In genomic region chr19:42407085-42407815, GRCh38 we compare ENCODE assay signal across 18 cellular contexts. TPM values are rescaled to one million over a fixed set of nuclear protein-coding genes. Genes with fewer than 3 reads are reported as not detected.
A peak's percentile ranks its signal among the peaks of the same experiment; 100 is the strongest.
DNase-seq lines count a peak whose midpoint lies in the region; ATAC-seq lines count a peak whose summit lies in the region.
"Had no signal": no experiment of that assay in that cellular context is flagged by ENCODE, and none has a peak within 500 bp of the region (broad histone marks: within the 10 kb centered on the region; RNA-seq: fewer than 3 reads in every experiment).

No MANE protein-coding gene starts in this region.

- intact Hi-C loops in right cardiac atrium (cut with DNase I) (no loop called here), Right ventricle myocardium inferior (cut with DNase I) (no loop called here)

- ATAC-seq in right cardiac atrium, result no peak
- ATAC-seq in Right ventricle myocardium inferior, result no peak
- no peak for ATAC-seq in HG03342 (IDR thresholded peaks at IDR 0.05; ENCODE audit: unreplicated experiment)
- ATAC-seq: HCT116 had no signal

- H3K27ac ChIP-seq in right cardiac atrium (ENCODE audit: low read length) (no peak overlapping the region), neuronal stem cell (replicated peaks; ENCODE audit: low read length) (no peak overlapping the region)
- H3K27ac ChIP-seq: BLaER1, HL-60 had no signal

- H2AK5ac ChIP-seq in neuronal stem cell (ENCODE audit: low read depth, low read length), result peak overlapping the region; percentile 46

- H2BK5ac ChIP-seq in neuronal stem cell (ENCODE audit: low read length), result peak overlapping the region; percentile 82

- peak overlapping the region; percentile 73 for H3K23ac ChIP-seq in neuronal stem cell (ENCODE audit: low read depth, low read length, poor library complexity)

- peaks cover 10% of the 10 kb centered on the region for H3K79me1 ChIP-seq in neuronal stem cell (ENCODE audit: low read depth, low read length)

- no peak overlapping the region for H4K91ac ChIP-seq in neuronal stem cell (ENCODE audit: low read depth, low read length, poor library complexity)

- H3K4me2 ChIP-seq in neuronal stem cell (ENCODE audit: insufficient read depth, low read length, poor library complexity, severe bottlenecking), result no peak overlapping the region
- H3K4me2 ChIP-seq: BLaER1 had no signal

- peak overlapping the region; percentile 43 for H4K8ac ChIP-seq in neuronal stem cell (ENCODE audit: low read depth, low read length)

- H3K14ac ChIP-seq in neuronal stem cell (ENCODE audit: low read length), result peak overlapping the region; percentile 38

- H3K4me3 ChIP-seq in right cardiac atrium (ENCODE audit: low read length) (no peak overlapping the region), neuronal stem cell (ENCODE audit: low read length in 2 of 2) (peak overlapping the region in 1 of 2 donors; percentile 55)
- H3K4me3 ChIP-seq: BLaER1 had no signal

- H3K4me1 ChIP-seq in right cardiac atrium (ENCODE audit: control insufficient read depth, insufficient read depth, low read length) (no peaks in the 10 kb centered on the region), neuronal stem cell (ENCODE audit: control insufficient read depth in 2 of 2, insufficient read depth in 1 of 2, low read depth in 1 of 2, low read length in 2 of 2) (peaks cover 6 to 8% of the 10 kb centered on the region in 2 donors)
- H3K4me1 ChIP-seq: Caco-2 had no signal

- peak overlapping the region; percentile 44 for H3K9ac ChIP-seq in neuronal stem cell (ENCODE audit: low read depth, low read length, poor library complexity)
- H3K9ac ChIP-seq: BLaER1 had no signal

- H2BK120ac ChIP-seq in neuronal stem cell (ENCODE audit: low read depth, low read length), result peak overlapping the region; percentile 18

- H3K27me3 ChIP-seq in right cardiac atrium (ENCODE audit: control insufficient read depth, insufficient read depth) (no peaks in the 10 kb centered on the region), neuronal stem cell (ENCODE audit: control insufficient read depth in 3 of 3, insufficient read depth in 3 of 3, low read depth in 1 of 3, low read length in 3 of 3) (no peaks in the 10 kb centered on the region)
- H3K27me3 ChIP-seq: BLaER1 had no signal

- DNase-seq in right cardiac atrium (peak in 2 of 3 donors; percentile 37 to 56), Right ventricle myocardium inferior (ENCODE audit: missing footprints) (no peak), iPS-NIHi11 (ENCODE audit: low spot score) (peak; percentile 4), neuronal stem cell (ENCODE audit: low spot score) (no peak), SIG-M5 (lab: John Stamatoyannopoulos, UW) (no peak), GOT3 (lab: John Stamatoyannopoulos, UW) (no peak), NCI-H2196 treated with DMSO at 0.1 percent for 48 hours (lab: John Stamatoyannopoulos, UW; ENCODE audit: unreplicated experiment) (no peak)
- DNase-seq: 8988T; AML-193; Caco-2; CD8-positive, alpha-beta memory T cell; DND-41; GDM1 had no signal

- no peak overlapping the region for H2BK12ac ChIP-seq in neuronal stem cell (ENCODE audit: low read length)

- peaks cover 16 to 70% of the 10 kb centered on the region in 2 donors for H3K36me3 ChIP-seq in neuronal stem cell (replicated peaks in 1 of 2; ENCODE audit: control insufficient read depth in 2 of 2, insufficient read depth in 2 of 2, low read length in 2 of 2)

- 90% methylated on average over 30 of the region's 30 CpGs for WGBS in right cardiac atrium
- WGBS in neuronal stem cell (ENCODE audit: extremely low coverage in 2 of 2, insufficient read length in 2 of 2, insufficient replicate concordance in 1 of 2), 2 donors, result no CpG with 5 or more reads among the region's 30 CpGs

- no peak overlapping the region for H3K4ac ChIP-seq in neuronal stem cell (ENCODE audit: low read length)

- peak overlapping the region; percentile 38 for H3K18ac ChIP-seq in neuronal stem cell (ENCODE audit: low read length)

- no peak overlapping the region for H2AFZ ChIP-seq in neuronal stem cell (ENCODE audit: low read length)

- H2BK15ac ChIP-seq in neuronal stem cell (ENCODE audit: low read length), result no peak overlapping the region

- H3K9me3 ChIP-seq in right cardiac atrium (ENCODE audit: control insufficient read depth, low read length) (no peaks in the 10 kb centered on the region), neuronal stem cell (replicated peaks in 1 of 2; ENCODE audit: control insufficient read depth in 2 of 2, insufficient read depth in 1 of 2, low read depth in 1 of 2, low read length in 2 of 2) (no peaks in the 10 kb centered on the region)
- H3K9me3 ChIP-seq: BLaER1, Caco-2 had no signal

RNA-seq across cellular contexts. Expression of gene CNFN, which starts 17.2 kb away (rescaled TPM):
- total RNA-seq in right cardiac atrium, result under 1 TPM in 3 of 4 donors, not detected in 1; 0.50 to 0.91 (median 0.66) TPM
- polyA plus RNA-seq in right cardiac atrium, result 1.9 TPM
- total RNA-seq in Right ventricle myocardium inferior, result 0.87 TPM
- 41.6 TPM for polyA plus RNA-seq in neuronal stem cell (2013, experiment 1 of 2)
- 43.2 TPM for polyA plus RNA-seq in neuronal stem cell (2013, experiment 2 of 2)
- total RNA-seq: CD8-positive, alpha-beta memory T cell had no signal
- polyA plus RNA-seq: CD8-positive, alpha-beta memory T cell had no signal

RNA-seq across cellular contexts. Expression of gene LIPE, which starts 19.9 kb away (rescaled TPM):
- total RNA-seq in right cardiac atrium (10 to 100 TPM in 2 of 4 donors, 1 to 10 TPM in 2; 9.4 to 44.9 (median 12.3) TPM), Right ventricle myocardium inferior (67.7 TPM)
- 81.6 TPM for polyA plus RNA-seq in right cardiac atrium
- 10.6 TPM for polyA plus RNA-seq in neuronal stem cell (2013, experiment 1 of 2)
- polyA plus RNA-seq in neuronal stem cell (2013, experiment 2 of 2), result 10.0 TPM

RNA-seq across cellular contexts. Expression of gene CXCL17, which starts 35.5 kb away (rescaled TPM):
- total RNA-seq in right cardiac atrium (not detected), Right ventricle myocardium inferior (not detected)
- polyA plus RNA-seq in right cardiac atrium, result not detected
- not detected for polyA plus RNA-seq in neuronal stem cell (2013, experiment 1 of 2)
- not detected for polyA plus RNA-seq in neuronal stem cell (2013, experiment 2 of 2)
- total RNA-seq: CD8-positive, alpha-beta memory T cell; H4 had no signal
- polyA plus RNA-seq: CD8-positive, alpha-beta memory T cell had no signal

Comparison
In these comparisons a context has a peak if more than half of its experiments do, and no peak if none do; other contexts are left out.
1. DNase-seq: peak in right cardiac atrium (2 of 3) and iPS-NIHi11 (single experiment); none in Right ventricle myocardium inferior (single experiment), neuronal stem cell (single experiment), SIG-M5 (single experiment), GOT3 (single experiment) and NCI-H2196 treated with DMSO at 0.1 percent for 48 hours (single experiment).